In genomic region chr16:18983565-18984424, GRCh38 we compare ENCODE assay signal across 8 cellular contexts. TPM values are rescaled to one million over a fixed set of nuclear protein-coding genes. Genes with fewer than 3 reads are reported as not detected.
DNase-seq lines count a peak whose midpoint lies in the region; ATAC-seq and TF ChIP-seq lines count a peak whose summit lies in the region.

Gene TMC7, plus strand, starts transcription at chr16:18983934. Its CDS starts 130 bp downstream, at chr16:18984064.

- peaks cover 2% of the 10 kb centered on the region for H3K4me1 Mint-ChIP-seq in activated CD4-positive, alpha-beta T cell treated with anti-CD3 and anti-CD28 coated beads, Interleukin-2, amount 10 ng/mL, durations not matched to agents 24 days and 14 days

- peak within 1 kb of the TSS in 1 of 2 donors; percentile 36 for H3K9ac ChIP-seq in stomach smooth muscle (ENCODE audit: low read length in 2 of 2)

- no peak for TF ChIP-seq POLR2A in erythroblast (IDR thresholded peaks at IDR 0.05; ENCODE audit: low read length)

- no peaks in the 10 kb centered on the region for H3K27me3 ChIP-seq in stomach smooth muscle (ENCODE audit: control insufficient read depth in 1 of 2, insufficient read depth in 2 of 2, low read length in 2 of 2)

- H3K27ac Mint-ChIP-seq in activated CD4-positive, alpha-beta T cell treated with anti-CD3 and anti-CD28 coated beads, Interleukin-2, amount 10 ng/mL, durations not matched to agents 24 days and 14 days = no peak within 1 kb of the TSS

- H3K9me3 Mint-ChIP-seq in activated CD4-positive, alpha-beta T cell treated with anti-CD3 and anti-CD28 coated beads, Interleukin-2, amount 10 ng/mL, durations not matched to agents 24 days and 14 days = no peaks in the 10 kb centered on the region

- no peaks in the 10 kb centered on the region for H3K9me3 ChIP-seq in stomach smooth muscle (ENCODE audit: control insufficient read depth in 2 of 2, low read length in 2 of 2)

- ATAC-seq in HG02970 (IDR thresholded peaks at IDR 0.05; ENCODE audit: low FRiP score, unreplicated experiment) = no peak

- peaks cover 3% of the 10 kb centered on the region for H3K4me1 ChIP-seq in stomach smooth muscle (ENCODE audit: control insufficient read depth, insufficient read depth, low read length)

- peak within 1 kb of the TSS; percentile 41 for H3K4me3 Mint-ChIP-seq in activated CD4-positive, alpha-beta T cell treated with anti-CD3 and anti-CD28 coated beads, Interleukin-2, amount 10 ng/mL, durations not matched to agents 24 days and 14 days

- intact Hi-C loops in activated CD4-positive, alpha-beta T cell treated with anti-CD3 and anti-CD28 coated beads, Interleukin-2, amount 10 ng/mL, durations not matched to agents 24 days and 14 days (cut with micrococcal nuclease) = no loop called here

- DNase-seq in activated CD4-positive, alpha-beta T cell treated with anti-CD3 and anti-CD28 coated beads, Interleukin-2, amount 10 ng/mL, durations not matched to agents 24 days and 14 days = peak; percentile 63
- no peak for DNase-seq in activated CD4-positive, alpha-beta T cell treated with anti-CD3 and anti-CD28 coated beads for 1 hour
- DNase-seq in NCI-H2081 treated with DMSO at 0.1 percent for 48 hours (lab: John Stamatoyannopoulos, UW) (peak; percentile 37), UCSD-AML1 (lab: John Stamatoyannopoulos, UW; ENCODE audit: unreplicated experiment) (peak; percentile 78), erythroblast (lab: John Stamatoyannopoulos, UW) (peak; percentile 46 to 56), mesenteric fat pad (ENCODE audit: low spot score) (peak; percentile 94)

- no peaks in the 10 kb centered on the region for H3K36me3 Mint-ChIP-seq in activated CD4-positive, alpha-beta T cell treated with anti-CD3 and anti-CD28 coated beads, Interleukin-2, amount 10 ng/mL, durations not matched to agents 24 days and 14 days (ENCODE audit: low read depth)

- peak within 1 kb of the TSS; percentile 45 to 66 for H3K4me3 ChIP-seq in stomach smooth muscle (ENCODE audit: low read length in 2 of 2)

- no peaks in the 10 kb centered on the region for H3K36me3 ChIP-seq in stomach smooth muscle (ENCODE audit: control insufficient read depth in 2 of 2, insufficient read depth in 2 of 2, low read length in 2 of 2)

- no peak within 1 kb of the TSS for H3K27ac ChIP-seq in stomach smooth muscle (ENCODE audit: low read length)

- H3K27me3 Mint-ChIP-seq in activated CD4-positive, alpha-beta T cell treated with anti-CD3 and anti-CD28 coated beads, Interleukin-2, amount 10 ng/mL, durations not matched to agents 24 days and 14 days = peaks cover 34% of the 10 kb centered on the region

RNA-seq across cellular contexts. Expression of gene TMC7, which starts in this region (rescaled TPM):
- not detected in 2 replicates for total RNA-seq in activated CD4-positive, alpha-beta T cell treated with anti-CD3 and anti-CD28 coated beads, Interleukin-2, amount 10 ng/mL, durations not matched to agents 24 days and 14 days
- total RNA-seq in mesenteric fat pad = 3.2 TPM

Comparison
In these comparisons a context has a peak if more than half of its experiments do, and no peak if none do; other contexts are left out.
1. Peak in DNase-seq in activated CD4-positive, alpha-beta T cell treated with anti-CD3 and anti-CD28 coated beads, Interleukin-2, amount 10 ng/mL, durations not matched to agents 24 days and 14 days; RNA of the gene not detected or under 1 TPM.